ENCODE assay signal across 26 cellular contexts in the genomic region with DNA sequence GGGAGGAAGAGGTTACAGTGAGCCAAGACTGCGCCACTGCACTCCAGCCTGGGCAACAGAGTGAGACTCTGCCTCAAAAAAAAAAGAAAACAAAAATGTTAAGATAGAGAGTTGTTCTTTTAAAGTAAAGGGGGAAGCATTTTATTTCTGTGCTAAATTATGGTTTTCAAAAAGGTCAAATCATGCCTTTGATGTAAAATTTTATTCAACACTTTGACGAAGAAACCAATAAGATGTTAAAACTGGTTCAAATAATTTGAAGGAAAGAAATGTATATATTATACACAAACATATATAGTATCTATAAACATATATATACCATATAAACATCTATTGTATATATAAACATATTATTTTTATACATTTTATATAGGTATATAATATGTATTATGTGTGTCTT.
"Had no signal": no experiment of that assay in that cellular context is flagged by ENCODE, and none has a peak within 500 bp of the region (broad histone marks: within the 10 kb centered on the region; RNA-seq: fewer than 3 reads in every experiment).

No MANE protein-coding gene starts in this region.

- H3K27me3 ChIP-seq: right lobe of liver, sigmoid colon, thyroid gland, tibial nerve, upper lobe of left lung, vagina had no signal

- H3K27me3 Mint-ChIP-seq: naive thymus-derived CD8-positive, alpha-beta T cell; progenitor cell of endocrine pancreas; stimulated activated naive CD8-positive, alpha-beta T cell treated with anti-CD3 and anti-CD28 coated beads, Interleukin-15, Interleukin-2, amounts not matched to agents 100 ng/mL and 50 ng/mL, for 24 hours had no signal

- H3K36me3 Mint-ChIP-seq: neural progenitor cell; stimulated activated naive B cell treated with anti-CD40 and anti-IgM and Interleukin-4, amounts not matched to agents 10 μg/mL and 1 μg/mL and 100 μg/mL, for 72 hours had no signal

- H3K4me3 ChIP-seq: neural progenitor cell, psoas muscle, right lobe of liver, sigmoid colon, stomach, thoracic aorta, thyroid gland, tibial nerve, upper lobe of left lung, vagina had no signal

- ATAC-seq: naive thymus-derived CD8-positive, alpha-beta T cell; psoas muscle; right cardiac atrium; right lobe of liver; stimulated activated effector memory CD8-positive, alpha-beta T cell treated with anti-CD3 and anti-CD28 coated beads, Interleukin-12 subunit alpha, Interleukin-12 subunit beta, amount 100 ng/mL, for 72 hours; stimulated activated naive B cell treated with anti-CD40 and anti-IgM and Interleukin-4, amounts not matched to agents 10 μg/mL and 1 μg/mL and 100 μg/mL, for 72 hours had no signal

- H3K4me1 Mint-ChIP-seq: nephron; stimulated activated effector memory CD8-positive, alpha-beta T cell treated with anti-CD3 and anti-CD28 coated beads, Interleukin-12 subunit alpha, Interleukin-12 subunit beta, amount 100 ng/mL, for 72 hours; stimulated activated naive B cell treated with anti-CD40 and anti-IgM and Interleukin-4, amounts not matched to agents 10 μg/mL and 1 μg/mL and 100 μg/mL, for 72 hours had no signal

- H3K9me3 Mint-ChIP-seq: naive thymus-derived CD8-positive, alpha-beta T cell; nephron; neural progenitor cell; stimulated activated effector memory CD8-positive, alpha-beta T cell treated with anti-CD3 and anti-CD28 coated beads, Interleukin-12 subunit alpha, Interleukin-12 subunit beta, amount 100 ng/mL, for 72 hours; stimulated activated naive B cell treated with anti-CD40 and anti-IgM and Interleukin-4, amounts not matched to agents 10 μg/mL and 1 μg/mL and 100 μg/mL, for 72 hours; stimulated activated naive CD8-positive, alpha-beta T cell treated with anti-CD3 and anti-CD28 coated beads, Interleukin-15, Interleukin-2, amounts not matched to agents 100 ng/mL and 50 ng/mL, for 24 hours had no signal

- H3K9me3 ChIP-seq: psoas muscle, right lobe of liver, sigmoid colon, stomach, thoracic aorta, thyroid gland, tibial nerve, upper lobe of left lung, vagina had no signal

- H3K4me3 Mint-ChIP-seq: naive thymus-derived CD8-positive, alpha-beta T cell; nephron; neural progenitor cell; stimulated activated effector memory CD8-positive, alpha-beta T cell treated with anti-CD3 and anti-CD28 coated beads, Interleukin-12 subunit alpha, Interleukin-12 subunit beta, amount 100 ng/mL, for 72 hours; stimulated activated naive B cell treated with anti-CD40 and anti-IgM and Interleukin-4, amounts not matched to agents 10 μg/mL and 1 μg/mL and 100 μg/mL, for 72 hours; stimulated activated naive CD8-positive, alpha-beta T cell treated with anti-CD3 and anti-CD28 coated beads, Interleukin-15, Interleukin-2, amounts not matched to agents 100 ng/mL and 50 ng/mL, for 24 hours had no signal

- H3K27ac Mint-ChIP-seq: nephron; neural progenitor cell; progenitor cell of endocrine pancreas; stimulated activated effector memory CD8-positive, alpha-beta T cell treated with anti-CD3 and anti-CD28 coated beads, Interleukin-12 subunit alpha, Interleukin-12 subunit beta, amount 100 ng/mL, for 72 hours; stimulated activated naive B cell treated with anti-CD40 and anti-IgM and Interleukin-4, amounts not matched to agents 10 μg/mL and 1 μg/mL and 100 μg/mL, for 72 hours; stimulated activated naive CD8-positive, alpha-beta T cell treated with anti-CD3 and anti-CD28 coated beads, Interleukin-15, Interleukin-2, amounts not matched to agents 100 ng/mL and 50 ng/mL, for 24 hours had no signal

- H3K4me1 ChIP-seq: neural progenitor cell, parathyroid adenoma, psoas muscle, sigmoid colon, thyroid gland, vagina had no signal

- H3K36me3 ChIP-seq: neural progenitor cell, right lobe of liver, sigmoid colon, stomach, thoracic aorta, thyroid gland, tibial nerve, upper lobe of left lung, vagina had no signal

- FAIRE-seq: small intestine, urothelium cell line had no signal

- H3K27ac ChIP-seq: neural progenitor cell, parathyroid adenoma, psoas muscle, right lobe of liver, sigmoid colon, stomach, thoracic aorta, thyroid gland, tibial nerve, upper lobe of left lung, vagina had no signal

- DNase-seq: naive thymus-derived CD8-positive, alpha-beta T cell; nucleus accumbens; psoas muscle; right cardiac atrium; sigmoid colon; small intestine; stimulated activated CD4-positive, alpha-beta T cell treated with anti-CD3 and anti-CD28 coated beads, Interleukin-15, amount 100 ng/mL, for 24 hours; stimulated activated CD4-positive, alpha-beta T cell treated with anti-CD3 and anti-CD28 coated beads, Interleukin-2, amount 100 ng/mL, for 24 hours; stimulated activated CD4-positive, alpha-beta T cell treated with anti-CD3 and anti-CD28 coated beads, Interleukin-2, amount 100 ng/mL, for 48 hours; stimulated activated CD4-positive, alpha-beta T cell treated with anti-CD3 and anti-CD28 coated beads, Interleukin-4, amount 100 ng/mL, for 24 hours; stimulated activated naive B cell treated with anti-CD40 and anti-IgM and Interleukin-4, amounts not matched to agents 10 μg/mL and 1 μg/mL and 100 μg/mL, for 72 hours; stimulated activated naive CD4-positive, alpha-beta T cell treated with Interleukin-2 at 50 U/mL for 16 hours; stomach; thyroid gland; upper lobe of left lung had no signal
